ENCODE assay signal across 8 cellular contexts in genomic region chr9:125143377-125144090, GRCh38. TPM values are rescaled to one million over a fixed set of nuclear protein-coding genes. Genes with fewer than 3 reads are reported as not detected.
DNase-seq lines count a peak whose midpoint lies in the region; ATAC-seq and TF ChIP-seq lines count a peak whose summit lies in the region.

SCAI (minus strand) TSS chr9:125143528; CDS start chr9:125143437, 91 bp downstream.

- H3K4me1 ChIP-seq in GM23338 (ENCODE audit: insufficient read depth): peaks cover 12% of the 10 kb centered on the region; the same call in 1 of the 2 replicates

- TF ChIP-seq CTCF in GM23338 (conservative IDR thresholded peaks at IDR 0.05; ENCODE audit: low read depth in 2 of 2) (peak; percentile 81 to 91), fibroblast of pulmonary artery (IDR thresholded peaks at IDR 0.05; ENCODE audit: low read length, missing control alignments) (peak; percentile 94), nephron (IDR thresholded peaks at IDR 0.05; ENCODE audit: unreplicated experiment in 3 of 3) (peak; percentile 97 to 99 (median 99))

- H4K20me1 ChIP-seq in GM23338 (replicated peaks; ENCODE audit: insufficient read depth): no peaks in the 10 kb centered on the region

- H3K4me3 ChIP-seq in GM23338 (peak within 1 kb of the TSS; percentile 81), fibroblast of pulmonary artery (replicated peaks; ENCODE audit: low read depth, low read length) (peak within 1 kb of the TSS; percentile 65)

- H3K9me2 ChIP-seq in GM23338 (ENCODE audit: insufficient read depth): no peaks in the 10 kb centered on the region

- no peaks in the 10 kb centered on the region for H3F3A ChIP-seq in GM23338 (replicated peaks; ENCODE audit: low read depth)

- H3K4me1 Mint-ChIP-seq in GM23338 (peaks cover 11% of the 10 kb centered on the region), nephron (peaks cover 11% of the 10 kb centered on the region)
- peaks cover 22% of the 10 kb centered on the region for H3K4me1 Mint-ChIP-seq in stimulated activated naive CD8-positive, alpha-beta T cell treated with anti-CD3 and anti-CD28 coated beads, Interleukin-15, Interleukin-2, amounts not matched to agents 100 ng/mL and 50 ng/mL, for 24 hours (ENCODE audit: low read depth)

- no peaks in the 10 kb centered on the region for H3K27me3 ChIP-seq in GM23338 (ENCODE audit: insufficient read depth)

- peak within 1 kb of the TSS; percentile 89 for H3K4me2 ChIP-seq in GM23338

- H3K4me3 Mint-ChIP-seq in GM23338 (peak within 1 kb of the TSS; percentile 96), nephron (peak within 1 kb of the TSS; percentile 99 to 100 (median 100))
- peak within 1 kb of the TSS; percentile 89 for H3K4me3 Mint-ChIP-seq in stimulated activated naive CD8-positive, alpha-beta T cell treated with anti-CD3 and anti-CD28 coated beads, Interleukin-15, Interleukin-2, amounts not matched to agents 100 ng/mL and 50 ng/mL, for 24 hours

- H3K79me2 ChIP-seq in GM23338 (replicated peaks; ENCODE audit: insufficient read depth): peaks cover 39% of the 10 kb centered on the region

- H3K36me3 Mint-ChIP-seq in GM23338 (ENCODE audit: low read depth) (peaks cover 15% of the 10 kb centered on the region), nephron (ENCODE audit: low read depth) (peaks cover 6% of the 10 kb centered on the region)
- peaks cover 6% of the 10 kb centered on the region for H3K36me3 Mint-ChIP-seq in stimulated activated naive CD8-positive, alpha-beta T cell treated with anti-CD3 and anti-CD28 coated beads, Interleukin-15, Interleukin-2, amounts not matched to agents 100 ng/mL and 50 ng/mL, for 24 hours (ENCODE audit: low read depth)

- peak within 1 kb of the TSS; percentile 96 for H3K27ac Mint-ChIP-seq in GM23338
- peak within 1 kb of the TSS; percentile 82 to 94 (median 89) for H3K27ac Mint-ChIP-seq in nephron
- peak within 1 kb of the TSS; percentile 87 for H3K27ac Mint-ChIP-seq in stimulated activated naive CD8-positive, alpha-beta T cell treated with anti-CD3 and anti-CD28 coated beads, Interleukin-15, Interleukin-2, amounts not matched to agents 100 ng/mL and 50 ng/mL, for 24 hours

- H3K27me3 Mint-ChIP-seq in GM23338 (ENCODE audit: insufficient read depth, low read depth, poor library complexity): peaks cover 13% of the 10 kb centered on the region
- H3K27me3 Mint-ChIP-seq in nephron (ENCODE audit: low read depth): no peaks in the 10 kb centered on the region
- H3K27me3 Mint-ChIP-seq in stimulated activated naive CD8-positive, alpha-beta T cell treated with anti-CD3 and anti-CD28 coated beads, Interleukin-15, Interleukin-2, amounts not matched to agents 100 ng/mL and 50 ng/mL, for 24 hours: no peaks in the 10 kb centered on the region

- ATAC-seq in GM23338: peak; percentile 96

- no peaks in the 10 kb centered on the region for H3K9me3 Mint-ChIP-seq in GM23338
- no peaks in the 10 kb centered on the region for H3K9me3 Mint-ChIP-seq in nephron
- H3K9me3 Mint-ChIP-seq in stimulated activated naive CD8-positive, alpha-beta T cell treated with anti-CD3 and anti-CD28 coated beads, Interleukin-15, Interleukin-2, amounts not matched to agents 100 ng/mL and 50 ng/mL, for 24 hours: no peaks in the 10 kb centered on the region

- peak within 1 kb of the TSS; percentile 85 for H2AFZ ChIP-seq in GM23338

- DNase-seq in EL (peak; percentile 99), GM23338 (ENCODE audit: low spot score) (peak; percentile 100), LHCN-M2 (ENCODE audit: low read depth) (peak; percentile 98), RPMI7951 (ENCODE audit: low read depth) (peak; percentile 97), fibroblast of pulmonary artery (ENCODE audit: low read depth) (peak; percentile 99)
- peak; percentile 97 for DNase-seq in activated T-helper 1 cell treated with anti-CD3 and anti-CD28 coated beads, Interleukin-2, amount 50 U/mL, for 16 hours (ENCODE audit: low read depth in 1 of 2, low spot score in 1 of 2)

- peak within 1 kb of the TSS; percentile 90 for H3K27ac ChIP-seq in GM23338 (ENCODE audit: low read depth)

- H3K36me3 ChIP-seq in GM23338 (ENCODE audit: insufficient read depth): no peaks in the 10 kb centered on the region

TF ChIP-seq in GM23338, 12 proteins besides CTCF, POLR2A, EP300 and RAD21:
- TF ChIP-seq CREB1 (CRISPR knock-in tag; IDR thresholded peaks at IDR 0.05; ENCODE audit: low read depth) (peak; percentile 58; the same call in 1 of the 2 replicates), ETS1 (IDR thresholded peaks at IDR 0.05) (no peak), ZNF462 (CRISPR knock-in tag; IDR thresholded peaks at IDR 0.05) (no peak), JUNB (IDR thresholded peaks at IDR 0.05; ENCODE audit: unreplicated experiment) (no peak), ZNF114 (CRISPR knock-in tag; IDR thresholded peaks at IDR 0.05) (no peak), ZNF331 (CRISPR knock-in tag; IDR thresholded peaks at IDR 0.05; ENCODE audit: low read depth) (no peak), POLR2AphosphoS5 (IDR thresholded peaks at IDR 0.05; ENCODE audit: low read depth) (peak; percentile 92), EZH2phosphoT487 (IDR thresholded peaks at IDR 0.05; ENCODE audit: unreplicated experiment) (no peak), STAT1 (IDR thresholded peaks at IDR 0.05; ENCODE audit: unreplicated experiment) (no peak)

RNA-seq across cellular contexts. Expression of gene SCAI, which starts in this region (rescaled TPM):
- 21.8 and 35.0 TPM in 2 replicates for total RNA-seq in GM23338 (2014; rRNA removed; shearing (Covaris generic))
- polyA plus RNA-seq in GM23338 (2016; fragmentation: Nextera tagmentation; extraction: Ambion mirVana): 13.1 and 13.3 TPM in 2 replicates
- total RNA-seq in LHCN-M2 (2014; rRNA removed): 2.3 and 6.1 TPM in 2 replicates
- 1.3 TPM for polyA plus RNA-seq in LHCN-M2 (2012)
- total RNA-seq in RPMI7951 (2014; rRNA removed; shearing (Covaris generic)): 3.1 and 3.5 TPM in 2 replicates

Comparison
In these comparisons a context has a peak if more than half of its experiments do, and no peak if none do; other contexts are left out.
1. Peak in every context shown above with its lines: DNase-seq, ATAC-seq, H3K4me3 ChIP-seq and H3K27ac ChIP-seq.